ENCODE assay signal across 28 cellular contexts in genomic region chr14:75999511-76000190, GRCh38. TPM values are rescaled to one million over a fixed set of nuclear protein-coding genes. Genes with fewer than 3 reads are reported as not detected.
DNase-seq lines count a peak whose midpoint lies in the region; ATAC-seq and TF ChIP-seq lines count a peak whose summit lies in the region.
"Had no signal": no experiment of that assay in that cellular context is flagged by ENCODE, and none has a peak within 500 bp of the region (broad histone marks: within the 10 kb centered on the region; RNA-seq: fewer than 3 reads in every experiment).

No MANE protein-coding gene starts in this region.

- POLR2A ChIA-PET in CD4-positive, alpha-beta T cell (lab: Charles Lee): no interaction called here

- no peak for TF ChIP-seq POLR2A in heart left ventricle (IDR thresholded peaks at IDR 0.05)
- no peak for TF ChIP-seq POLR2A in esophagus squamous epithelium (IDR thresholded peaks at IDR 0.05)

- ATAC-seq in right cardiac atrium (no peak), heart left ventricle (no peak), aorta (ENCODE audit: low FRiP score) (no peak), HG03135 (IDR thresholded peaks at IDR 0.05; ENCODE audit: unreplicated experiment) (no peak)
- no peak for ATAC-seq in stimulated activated naive B cell treated with anti-CD40 and anti-IgM and Interleukin-4, amounts not matched to agents 10 μg/mL and 1 μg/mL and 100 μg/mL, for 72 hours (replicated peaks)
- ATAC-seq in CD4-positive, alpha-beta T cell (ENCODE audit: poor library complexity): no peak
- ATAC-seq: GM23338, K562, Right ventricle myocardium inferior had no signal

- no peaks in the 10 kb centered on the region for H3K27me3 ChIP-seq in right cardiac atrium (ENCODE audit: control insufficient read depth, insufficient read depth)
- no peaks in the 10 kb centered on the region for H3K27me3 ChIP-seq in heart left ventricle
- no peaks in the 10 kb centered on the region for H3K27me3 ChIP-seq in esophagus squamous epithelium
- H3K27me3 ChIP-seq in aorta (ENCODE audit: control insufficient read depth in 1 of 2, insufficient read depth in 2 of 2, low read length in 1 of 2): no peaks in the 10 kb centered on the region
- no peaks in the 10 kb centered on the region for H3K27me3 ChIP-seq in CD4-positive, alpha-beta T cell (ENCODE audit: control insufficient read depth, insufficient read depth, low read length)
- H3K27me3 ChIP-seq: BLaER1 treated with 17β-estradiol and CSF1 and Interleukin-3, amounts not matched to agents 10 nM and 100 nM; SJCRH30 had no signal

- H3K36me3 ChIP-seq in heart left ventricle (peaks cover 0 to 86% (median 63%) of the 10 kb centered on the region in 9 donors), esophagus squamous epithelium (peaks cover 0 to 94% (median 4%) of the 10 kb centered on the region in 3 donors), aorta (ENCODE audit: control insufficient read depth in 1 of 2, insufficient read depth in 2 of 2, low read length in 1 of 2) (no peaks in the 10 kb centered on the region)

- no peaks in the 10 kb centered on the region for H3K9me3 ChIP-seq in right cardiac atrium (ENCODE audit: control insufficient read depth, low read length)
- peaks cover 0 to 12% (median 5%) of the 10 kb centered on the region in 12 donors for H3K9me3 ChIP-seq in heart left ventricle
- peaks cover 0 to 5% (median 0%) of the 10 kb centered on the region in 3 donors for H3K9me3 ChIP-seq in esophagus squamous epithelium
- no peaks in the 10 kb centered on the region for H3K9me3 ChIP-seq in aorta (ENCODE audit: control insufficient read depth, low read length)
- H3K9me3 ChIP-seq in CD4-positive, alpha-beta T cell (ENCODE audit: control insufficient read depth, low read length): peaks cover 9% of the 10 kb centered on the region
- H3K9me3 ChIP-seq: HAP-1 had no signal

- H3K27me3 Mint-ChIP-seq in stimulated activated naive B cell treated with anti-CD40 and anti-IgM and Interleukin-4, amounts not matched to agents 10 μg/mL and 1 μg/mL and 100 μg/mL, for 72 hours: no peaks in the 10 kb centered on the region
- H3K27me3 Mint-ChIP-seq in CD4-positive, alpha-beta T cell: no peaks in the 10 kb centered on the region
- H3K27me3 Mint-ChIP-seq: CD4-positive, alpha-beta memory T cell had no signal

- H3K4me1 ChIP-seq in right cardiac atrium (ENCODE audit: control insufficient read depth, insufficient read depth, low read length) (no peaks in the 10 kb centered on the region), heart left ventricle (peaks cover 0 to 27% (median 14%) of the 10 kb centered on the region in 12 donors), esophagus squamous epithelium (peaks cover 0 to 12% (median 0%) of the 10 kb centered on the region in 3 donors), aorta (ENCODE audit: control insufficient read depth in 1 of 2, insufficient read depth in 2 of 2, low read length in 2 of 2) (peaks cover 2 to 8% of the 10 kb centered on the region in 2 donors)
- H3K4me1 ChIP-seq: BLaER1 treated with 17β-estradiol and CSF1 and Interleukin-3, amounts not matched to agents 10 nM and 100 nM; HAP-1; SJCRH30 had no signal

- intact Hi-C loops in right cardiac atrium (cut with DNase I): no loop called here
- intact Hi-C loops in heart left ventricle (cut with DNase I): no loop called here
- intact Hi-C loops in esophagus squamous epithelium (cut with DNase I): no loop called here
- intact Hi-C loops in aorta (cut with DNase I): no loop called here
- intact Hi-C loops in CD4-positive, alpha-beta T cell (cut with DNase I, micrococcal nuclease): loop anchor here in 1 of 2 experiments (5.0 kb wide), 1 partner anchor 1172 kb away; no protein-coding TSS in a partner anchor

- H3K4me3 Mint-ChIP-seq in stimulated activated naive B cell treated with anti-CD40 and anti-IgM and Interleukin-4, amounts not matched to agents 10 μg/mL and 1 μg/mL and 100 μg/mL, for 72 hours: no peak overlapping the region
- no peak overlapping the region for H3K4me3 Mint-ChIP-seq in CD4-positive, alpha-beta T cell
- H3K4me3 Mint-ChIP-seq: CD4-positive, alpha-beta memory T cell; GM23338; HFFc6 had no signal

- peaks cover 4 to 11% of the 10 kb centered on the region in 2 donors for H3K9me3 Mint-ChIP-seq in stimulated activated naive B cell treated with anti-CD40 and anti-IgM and Interleukin-4, amounts not matched to agents 10 μg/mL and 1 μg/mL and 100 μg/mL, for 72 hours
- H3K9me3 Mint-ChIP-seq in CD4-positive, alpha-beta T cell: peaks cover 8% of the 10 kb centered on the region

- CTCF ChIA-PET in CD4-positive, alpha-beta T cell (lab: Charles Lee): no interaction called here

- peak in 2 of 3 donors; percentile 65 to 72 for DNase-seq in right cardiac atrium
- DNase-seq in heart left ventricle: no peak
- DNase-seq in esophagus squamous epithelium (lab: John Stamatoyannopoulos, UW): no peak
- DNase-seq in stimulated activated naive B cell treated with anti-CD40 and anti-IgM and Interleukin-4, amounts not matched to agents 10 μg/mL and 1 μg/mL and 100 μg/mL, for 72 hours: no peak
- DNase-seq in aorta: no peak
- no peak for DNase-seq in hepatic stellate cell (ENCODE audit: low spot score)
- DNase-seq in CD4-positive, alpha-beta T cell: no peak
- DNase-seq: CD4-positive, alpha-beta memory T cell; COR-L47; DMS53; HFFc6; MV-4-11; NCI-H1105; NCI-H146; NCI-H1930; NCI-H2107; NCI-H446; NCI-H524 treated with DMSO at 0.1 percent for 48 hours; NCI-H774; NK-92 treated with Interleukin-12 subunit alpha and Interleukin-12 subunit beta, amount 100 ng/mL, for 24 hours; PC-9; SJCRH30 had no signal

- WGBS in right cardiac atrium: 48% methylated on average over 6 of the region's 6 CpGs
- WGBS in heart left ventricle, 4 donors: 73 to 87% (median 81%) methylated on average over 6 of the region's 6 CpGs
- WGBS in esophagus squamous epithelium, 2 donors: 81 to 86% methylated on average over 6 of the region's 6 CpGs
- 5 to 8% methylated on average over 6 of the region's 6 CpGs for WGBS in aorta, 2 donors

- peaks cover 41 to 64% of the 10 kb centered on the region in 2 donors for H3K36me3 Mint-ChIP-seq in stimulated activated naive B cell treated with anti-CD40 and anti-IgM and Interleukin-4, amounts not matched to agents 10 μg/mL and 1 μg/mL and 100 μg/mL, for 72 hours
- H3K36me3 Mint-ChIP-seq in CD4-positive, alpha-beta T cell (ENCODE audit: low read depth): peaks cover 83% of the 10 kb centered on the region

- H3K4me1 Mint-ChIP-seq in stimulated activated naive B cell treated with anti-CD40 and anti-IgM and Interleukin-4, amounts not matched to agents 10 μg/mL and 1 μg/mL and 100 μg/mL, for 72 hours: no peaks in the 10 kb centered on the region
- no peaks in the 10 kb centered on the region for H3K4me1 Mint-ChIP-seq in CD4-positive, alpha-beta T cell (ENCODE audit: low read depth)
- H3K4me1 Mint-ChIP-seq: CD4-positive, alpha-beta memory T cell; GM23338 had no signal

- H3K4me3 ChIP-seq in right cardiac atrium (ENCODE audit: low read length) (no peak overlapping the region), heart left ventricle (no peak overlapping the region), esophagus squamous epithelium (no peak overlapping the region), aorta (ENCODE audit: low read length in 2 of 2) (no peak overlapping the region)
- H3K4me3 ChIP-seq: BLaER1 treated with 17β-estradiol and CSF1 and Interleukin-3, amounts not matched to agents 10 nM and 100 nM; GM23338; HAP-1; K562; PC-9; SJCRH30 had no signal

- peak overlapping the region; percentile 48 for H3K27ac Mint-ChIP-seq in stimulated activated naive B cell treated with anti-CD40 and anti-IgM and Interleukin-4, amounts not matched to agents 10 μg/mL and 1 μg/mL and 100 μg/mL, for 72 hours
- no peak overlapping the region for H3K27ac Mint-ChIP-seq in CD4-positive, alpha-beta T cell
- H3K27ac Mint-ChIP-seq: CD4-positive, alpha-beta memory T cell; GM23338; HFFc6 had no signal

- no peak for TF ChIP-seq CTCF in heart left ventricle (IDR thresholded peaks at IDR 0.05)
- no peak for TF ChIP-seq CTCF in esophagus squamous epithelium (IDR thresholded peaks at IDR 0.05)
- no peak for TF ChIP-seq CTCF in CD4-positive, alpha-beta T cell (IDR thresholded peaks at IDR 0.05)

- peak overlapping the region; percentile 33 for H3K27ac ChIP-seq in right cardiac atrium (ENCODE audit: low read length)
- peak overlapping the region in 3 of 12 donors; percentile 11 to 28 (median 21) for H3K27ac ChIP-seq in heart left ventricle
- peak overlapping the region in 3 of 4 donors; percentile 25 to 52 (median 51) for H3K27ac ChIP-seq in esophagus squamous epithelium
- peak overlapping the region; percentile 67 to 86 for H3K27ac ChIP-seq in aorta (ENCODE audit: low read depth in 1 of 2, low read length in 2 of 2)
- H3K27ac ChIP-seq in CD4-positive, alpha-beta T cell (ENCODE audit: low read depth, low read length): no peak overlapping the region
- H3K27ac ChIP-seq: BLaER1 treated with 17β-estradiol and CSF1 and Interleukin-3, amounts not matched to agents 10 nM and 100 nM; PC-9; SJCRH30 had no signal

RNA-seq across cellular contexts. Expression of gene IFT43, which starts 14.1 kb away (rescaled TPM):
- total RNA-seq in right cardiac atrium (10 to 100 TPM; 46.1 to 76.2 (median 59.1) TPM), heart left ventricle (10 to 100 TPM; 22.8 to 39.7 (median 30.8) TPM), esophagus squamous epithelium (10 to 100 TPM; 15.4 to 28.8 (median 17.5) TPM), aorta (10 to 100 TPM; 44.3 to 64.0 TPM)
- polyA plus RNA-seq in right cardiac atrium (58.5 TPM), heart left ventricle (10 to 100 TPM; 29.7 to 54.7 TPM), aorta (10 to 100 TPM; 42.1 to 62.5 TPM)
- total RNA-seq in CD4-positive, alpha-beta T cell: 10 to 100 TPM in 1 of 2 experiments, 1 to 10 TPM in 1; 10.0 to 11.1 TPM

RNA-seq across cellular contexts. Expression of gene TGFB3, which starts 17.9 kb away (rescaled TPM):
- total RNA-seq in right cardiac atrium: 10 to 100 TPM; 33.3 to 76.3 (median 38.7) TPM
- 18.0 TPM for polyA plus RNA-seq in right cardiac atrium
- 10 to 100 TPM; 13.3 to 44.0 (median 32.1) TPM for total RNA-seq in heart left ventricle
- 1 to 10 TPM; 7.9 to 8.6 TPM for polyA plus RNA-seq in heart left ventricle
- 10 to 100 TPM in 1 of 4 donors, 1 to 10 TPM in 3; 1.5 to 10.5 (median 5.0) TPM for total RNA-seq in esophagus squamous epithelium
- total RNA-seq in aorta: 100 to 1,000 TPM; 134 to 405 TPM
- polyA plus RNA-seq in aorta: 10 to 100 TPM; 30.2 to 54.5 TPM
- total RNA-seq in CD4-positive, alpha-beta T cell: 10 to 100 TPM in 1 of 2 experiments, 1 to 10 TPM in 1; 8.4 to 11.8 TPM

Comparison
In these comparisons a context has a peak if more than half of its experiments do, and no peak if none do; other contexts are left out.
1. DNase-seq: peak in right cardiac atrium (2 of 3); none in heart left ventricle (0 of 5), esophagus squamous epithelium (single experiment), stimulated activated naive B cell treated with anti-CD40 and anti-IgM and Interleukin-4, amounts not matched to agents 10 μg/mL and 1 μg/mL and 100 μg/mL, for 72 hours (single experiment), aorta (0 of 2), hepatic stellate cell (single experiment) and CD4-positive, alpha-beta T cell (0 of 10).